Comparison of ENCODE assay signal across 1 cellular context in genomic region chr17:28926366-28926765, GRCh38.
TF ChIP-seq lines count a peak whose summit lies in the region.

No MANE protein-coding gene starts in this region.

TF ChIP-seq in GM12878, 131 proteins besides CTCF, POLR2A, EP300 and RAD21:
- TF ChIP-seq DPF2 (IDR thresholded peaks at IDR 0.05), result 0 out of 2 replicates have a peak, but pooled peaks have one; percentile 9
- TF ChIP-seq ATF7 (IDR thresholded peaks at IDR 0.05; ENCODE audit: low read depth), result peak; percentile 5; the same call in 1 of the 2 replicates
- 0 out of 2 replicates have a peak, but pooled peaks have one; percentile 1 for TF ChIP-seq PKNOX1 (IDR thresholded peaks at IDR 0.05)
- TF ChIP-seq SMARCA5 (IDR thresholded peaks at IDR 0.05), result no peak
